Comparison of ENCODE assay signal across 20 cellular contexts in genomic region chr2:26465266-26465925, GRCh38. TPM values are rescaled to one million over a fixed set of nuclear protein-coding genes. Genes with fewer than 3 reads are reported as not detected.
"Had no signal": no experiment of that assay in that cellular context is flagged by ENCODE, and none has a peak within 500 bp of the region (broad histone marks: within the 10 kb centered on the region; RNA-seq: fewer than 3 reads in every experiment).

No MANE protein-coding gene starts in this region.

- H3K27me3 Mint-ChIP-seq: activated CD4-positive, alpha-beta T cell treated with anti-CD3 and anti-CD28 coated beads, Interleukin-2, amount 10 ng/mL, durations not matched to agents 7 days and 5 days; activated CD8-positive, alpha-beta memory T cell treated with anti-CD3 and anti-CD28 coated beads, Interleukin-2, amount 10 ng/mL, durations not matched to agents 7 days and 5 days; activated CD8-positive, alpha-beta T cell treated with anti-CD3 and anti-CD28 coated beads for 36 hours had no signal

- H3K27me3 ChIP-seq: upper lobe of left lung had no signal

- H3K4me3 ChIP-seq: upper lobe of left lung had no signal

- H3K9me3 Mint-ChIP-seq: activated naive CD4-positive, alpha-beta T cell treated with anti-CD3 and anti-CD28 coated beads, Interleukin-2, amount 50 U/mL, for 72 hours; natural killer cell treated with Interleukin-12 subunit alpha and Interleukin-12 subunit beta and Interleukin-15 and Interleukin-18, amount 100 ng/mL, for 72 hours had no signal

- ATAC-seq: activated CD8-positive, alpha-beta memory T cell treated with anti-CD3 and anti-CD28 coated beads, Interleukin-2, amount 10 ng/mL, durations not matched to agents 7 days and 5 days; activated CD8-positive, alpha-beta T cell treated with anti-CD3 and anti-CD28 coated beads for 36 hours; activated naive CD4-positive, alpha-beta T cell treated with anti-CD3 and anti-CD28 coated beads, Interleukin-2, amount 50 U/mL, for 72 hours; foreskin keratinocyte; left ventricle myocardium superior; natural killer cell treated with Interleukin-12 subunit alpha and Interleukin-12 subunit beta and Interleukin-15 and Interleukin-18, amount 100 ng/mL, for 72 hours had no signal

- H3K27ac ChIP-seq: foreskin keratinocyte, upper lobe of left lung, WERI-Rb-1 had no signal

- H3K4me3 Mint-ChIP-seq: activated CD4-positive, alpha-beta T cell treated with anti-CD3 and anti-CD28 coated beads, Interleukin-2, amount 10 ng/mL, durations not matched to agents 7 days and 5 days; activated CD8-positive, alpha-beta memory T cell treated with anti-CD3 and anti-CD28 coated beads, Interleukin-2, amount 10 ng/mL, durations not matched to agents 7 days and 5 days; activated CD8-positive, alpha-beta T cell treated with anti-CD3 and anti-CD28 coated beads for 36 hours; brain; natural killer cell treated with Interleukin-12 subunit alpha and Interleukin-12 subunit beta and Interleukin-15 and Interleukin-18, amount 100 ng/mL, for 72 hours; T-helper 2 cell treated with Interferon-gamma antibody and Interleukin-4, amounts not matched to agents 5 μg/mL and 100 μg/mL, for 36 hours had no signal

- H3K36me3 Mint-ChIP-seq: activated naive CD4-positive, alpha-beta T cell treated with anti-CD3 and anti-CD28 coated beads, Interleukin-2, amount 50 U/mL, for 72 hours; brain; natural killer cell treated with Interleukin-12 subunit alpha and Interleukin-12 subunit beta and Interleukin-15 and Interleukin-18, amount 100 ng/mL, for 72 hours had no signal

- H3K36me3 ChIP-seq: upper lobe of left lung, WERI-Rb-1 had no signal

- DNase-seq: activated CD4-positive, alpha-beta T cell treated with anti-CD3 and anti-CD28 coated beads, Interleukin-2, amount 10 ng/mL, durations not matched to agents 7 days and 5 days; activated CD4-positive, CD25-positive, alpha-beta regulatory T cell treated with anti-CD3 and anti-CD28 coated beads, Interleukin-2, amount 50 U/mL, for 72 hours; activated CD8-positive, alpha-beta memory T cell treated with anti-CD3 and anti-CD28 coated beads, Interleukin-2, amount 10 ng/mL, durations not matched to agents 7 days and 5 days; activated CD8-positive, alpha-beta T cell treated with anti-CD3 and anti-CD28 coated beads for 36 hours; activated gamma-delta T cell treated with Interleukin-2 at 50 U/mL for 16 hours; activated T-cell treated with anti-CD3 and anti-CD28 coated beads for 4 hours; dermis blood vessel endothelial cell; effector CD8-positive, alpha-beta T cell; foreskin keratinocyte; kidney glomerular epithelial cell; left ventricle myocardium superior; stimulated activated CD4-positive, alpha-beta T cell treated with anti-CD3 and anti-CD28 coated beads, Interleukin-4, amount 100 ng/mL, for 24 hours; stimulated activated naive CD4-positive, alpha-beta T cell treated with Interleukin-2 at 50 U/mL for 16 hours; upper lobe of left lung; WERI-Rb-1 had no signal

- H3K27ac Mint-ChIP-seq: activated CD4-positive, alpha-beta T cell treated with anti-CD3 and anti-CD28 coated beads, Interleukin-2, amount 10 ng/mL, durations not matched to agents 7 days and 5 days; activated CD8-positive, alpha-beta memory T cell treated with anti-CD3 and anti-CD28 coated beads, Interleukin-2, amount 10 ng/mL, durations not matched to agents 7 days and 5 days; activated CD8-positive, alpha-beta T cell treated with anti-CD3 and anti-CD28 coated beads for 36 hours; activated naive CD4-positive, alpha-beta T cell treated with anti-CD3 and anti-CD28 coated beads, Interleukin-2, amount 50 U/mL, for 72 hours; brain; natural killer cell treated with Interleukin-12 subunit alpha and Interleukin-12 subunit beta and Interleukin-15 and Interleukin-18, amount 100 ng/mL, for 72 hours; T-helper 2 cell treated with Interferon-gamma antibody and Interleukin-4, amounts not matched to agents 5 μg/mL and 100 μg/mL, for 36 hours had no signal

- H3K4me1 ChIP-seq: foreskin keratinocyte, upper lobe of left lung had no signal

RNA-seq across cellular contexts. Expression of gene OTOF, which starts 12.5 kb away (rescaled TPM):
- total RNA-seq: cardiac septum, foreskin keratinocyte, left ventricle myocardium superior had no signal
